Comparison of ENCODE assay signal across 33 cellular contexts in the genomic region with DNA sequence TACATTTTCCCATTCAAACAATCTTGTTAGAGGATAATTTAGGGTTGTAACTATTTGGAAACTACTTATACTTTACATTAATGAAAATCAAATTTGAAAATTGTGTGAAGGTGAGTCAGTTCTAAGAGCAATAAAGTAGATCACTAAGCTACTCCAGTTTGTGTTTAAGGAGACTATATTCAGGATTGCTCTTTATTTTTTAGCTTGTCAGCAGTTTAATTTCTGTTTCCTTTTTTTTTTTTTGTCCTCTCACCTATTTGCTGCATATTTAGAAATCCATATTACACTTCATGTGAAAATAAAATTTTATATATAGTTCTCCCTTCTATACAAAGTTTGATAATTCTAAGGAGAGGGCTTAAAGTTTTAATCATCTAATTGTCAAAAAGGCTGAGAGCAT.
"Had no signal": no experiment of that assay in that cellular context is flagged by ENCODE, and none has a peak within 500 bp of the region (broad histone marks: within the 10 kb centered on the region; RNA-seq: fewer than 3 reads in every experiment).

No MANE protein-coding gene starts in this region.

- H3K27me3 ChIP-seq: adrenal gland, ascending aorta, body of pancreas, brain microvascular endothelial cell, breast epithelium had no signal

- DNase-seq: activated effector memory CD4-positive, alpha-beta T cell treated with anti-CD3 and anti-CD28 coated beads, Interleukin-2, amount 50 U/mL, for 16 hours; activated effector memory CD4-positive, alpha-beta T cell treated with Interleukin-2 at 50 U/mL for 16 hours; activated gamma-delta T cell; activated gamma-delta T cell treated with Interleukin-2 at 50 U/mL for 16 hours; activated naive CD4-positive, alpha-beta T cell; activated naive CD4-positive, alpha-beta T cell treated with anti-CD3 and anti-CD28 coated beads for 36 hours; activated naive CD4-positive, alpha-beta T cell treated with anti-CD3 and anti-CD28 coated beads, Interleukin-2, amount 10 ng/mL, durations not matched to agents 7 days and 5 days; activated naive CD4-positive, alpha-beta T cell treated with anti-CD3 and anti-CD28 coated beads, Interleukin-2, amount 50 U/mL, for 16 hours; activated naive CD4-positive, alpha-beta T cell treated with Interleukin-2 at 50 U/mL for 16 hours; activated naive CD8-positive, alpha-beta T cell treated with anti-CD3 and anti-CD28 coated beads for 36 hours; activated naive CD8-positive, alpha-beta T cell treated with anti-CD3 and anti-CD28 coated beads, Interleukin-2, amount 10 ng/mL, durations not matched to agents 7 days and 5 days; activated naive CD8-positive, alpha-beta T cell treated with anti-CD3 and anti-CD28 coated beads, Interleukin-2, amount 50 U/mL, for 24 hours; activated T-cell treated with anti-CD3 and anti-CD28 coated beads, Interleukin-2, amount 50 U/mL, for 24 hours; activated T-cell treated with anti-CD3 and anti-CD28 coated beads, Interleukin-2, amount 50 U/mL, for 4 hours; activated T-cell treated with anti-CD3 and anti-CD28 coated beads, Interleukin-2, amount 50 U/mL, for 48 hours; activated T-cell treated with anti-CD3 and anti-CD28 coated beads, Interleukin-2, amount 50 U/mL, for 72 hours; adrenal gland; amniotic stem cell; amygdala; anterior cingulate cortex; aorta; body of pancreas; brain microvascular endothelial cell; caudate nucleus; central memory CD4-positive, alpha-beta T cell; cerebellar nuclear complex had no signal

- H3K4me3 ChIP-seq: adrenal gland, ascending aorta, body of pancreas, breast epithelium, cardiac muscle cell had no signal

- ATAC-seq: activated naive CD4-positive, alpha-beta T cell treated with anti-CD3 and anti-CD28 coated beads, Interleukin-2, amount 50 U/mL, for 72 hours; activated naive CD8-positive, alpha-beta T cell treated with anti-CD3 and anti-CD28 coated beads, Interleukin-2, amount 50 U/mL, for 24 hours; activated T-cell treated with anti-CD3 and anti-CD28 coated beads, Interleukin-2, amount 50 U/mL, for 4 hours; activated T-cell treated with anti-CD3 and anti-CD28 coated beads, Interleukin-2, amount 50 U/mL, for 72 hours; activated T-helper 17 cell treated with anti-CD3 and anti-CD28 coated beads, Interleukin-2, amount 50 U/mL, for 72 hours; body of pancreas had no signal

- H3K27ac ChIP-seq: adrenal gland, ascending aorta, body of pancreas, brain microvascular endothelial cell, breast epithelium, cardiac muscle cell had no signal

- FAIRE-seq: astrocyte, bronchial epithelial cell had no signal

- H3K9me3 ChIP-seq: adrenal gland, ascending aorta, body of pancreas, breast epithelium had no signal

- H3K36me3 ChIP-seq: adrenal gland, ascending aorta, brain microvascular endothelial cell, breast epithelium, cardiac muscle cell had no signal

- H3K4me1 ChIP-seq: adrenal gland, ascending aorta, body of pancreas, breast epithelium had no signal
